In genomic region chr22:38489142-38489541, GRCh38 we compare ENCODE assay signal across 15 cellular contexts. TPM values are rescaled to one million over a fixed set of nuclear protein-coding genes. Genes with fewer than 3 reads are reported as not detected.
"Had no signal": no experiment of that assay in that cellular context is flagged by ENCODE, and none has a peak within 500 bp of the region (broad histone marks: within the 10 kb centered on the region; RNA-seq: fewer than 3 reads in every experiment).

No MANE protein-coding gene starts in this region.

- H3K27ac ChIP-seq: pancreas, vagina had no signal

- FAIRE-seq: endometrium, pancreas had no signal

- DNase-seq: activated effector memory CD4-positive, alpha-beta T cell treated with Interleukin-2 at 50 U/mL for 16 hours; activated naive CD8-positive, alpha-beta T cell treated with anti-CD3 and anti-CD28 coated beads for 36 hours; activated T-cell treated with anti-CD3 and anti-CD28 coated beads for 4 hours; esophagus squamous epithelium; foreskin fibroblast; mesenchymal stem cell; pancreas; T1000; tibial artery had no signal

- H3K27me3 Mint-ChIP-seq: activated naive CD8-positive, alpha-beta T cell treated with anti-CD3 and anti-CD28 coated beads for 36 hours had no signal

- H3K4me3 ChIP-seq: esophagus squamous epithelium, pancreas, tibial artery, vagina had no signal

- H3K9me3 Mint-ChIP-seq: activated naive CD8-positive, alpha-beta T cell treated with anti-CD3 and anti-CD28 coated beads for 36 hours had no signal

- H3K4me1 ChIP-seq: vagina had no signal

- H3K9me3 ChIP-seq: esophagus squamous epithelium, pancreas, tibial artery, vagina had no signal

- ATAC-seq: left lobe of liver, pancreas had no signal

- H3K4me3 Mint-ChIP-seq: activated naive CD8-positive, alpha-beta T cell treated with anti-CD3 and anti-CD28 coated beads for 36 hours had no signal

- H3K27me3 ChIP-seq: esophagus squamous epithelium, pancreas, tibial artery, vagina had no signal

RNA-seq across cellular contexts. Expression of gene KCNJ4, which starts 34.1 kb away (rescaled TPM):
- total RNA-seq: activated naive CD8-positive, alpha-beta T cell treated with anti-CD3 and anti-CD28 coated beads for 36 hours; dermis microvascular lymphatic vessel endothelial cell; esophagus squamous epithelium; left lobe of liver; pancreas; renal cortical epithelial cell; skeletal muscle tissue; vagina had no signal
- polyA plus RNA-seq: pancreas had no signal
